In genomic region chr5:115857621-115858349, GRCh38 we compare ENCODE assay signal across 15 cellular contexts. TPM values are rescaled to one million over a fixed set of nuclear protein-coding genes. Genes with fewer than 3 reads are reported as not detected.
DNase-seq lines count a peak whose midpoint lies in the region; ATAC-seq and TF ChIP-seq lines count a peak whose summit lies in the region.
"Had no signal": no experiment of that assay in that cellular context is flagged by ENCODE, and none has a peak within 500 bp of the region (broad histone marks: within the 10 kb centered on the region; RNA-seq: fewer than 3 reads in every experiment).

No MANE protein-coding gene starts in this region.

- intact Hi-C loops in Caco-2 (cut with micrococcal nuclease; ENCODE audit: unreplicated experiment) (no loop called here), IMR-90 (cut with micrococcal nuclease) (no loop called here)
- intact Hi-C loops in activated T-helper 2 cell treated with anti-CD3 and anti-CD28 coated beads, Interferon-gamma antibody, Interleukin-2, Interleukin-4, amounts not matched to agents 10 μg/mL and 5 μg/mL and 100 μg/mL, durations not matched to agents 14 hours and 24 hours and 36 hours (cut with micrococcal nuclease) = no loop called here

- H2BK5ac ChIP-seq in IMR-90 (ENCODE audit: low read depth, low read length, poor library complexity, severe bottlenecking) = no peak overlapping the region

- no peak overlapping the region for H3K56ac ChIP-seq in IMR-90 (ENCODE audit: extremely low read depth, insufficient read depth, low read length)

- no peak overlapping the region for H3K4me3 Mint-ChIP-seq in Caco-2 (ENCODE audit: unreplicated experiment)
- no peak overlapping the region for H3K4me3 Mint-ChIP-seq in mesothelial cell of epicardium
- H3K4me3 Mint-ChIP-seq in activated T-helper 2 cell treated with anti-CD3 and anti-CD28 coated beads, Interferon-gamma antibody, Interleukin-2, Interleukin-4, amounts not matched to agents 10 μg/mL and 5 μg/mL and 100 μg/mL, durations not matched to agents 14 hours and 24 hours and 36 hours (ENCODE audit: low read depth) = no peak overlapping the region

- POLR2A ChIA-PET in Caco-2 (lab: Charles Lee) = no interaction called here
- POLR2A ChIA-PET in IMR-90 (lab: Charles Lee; ENCODE audit: unreplicated experiment) = no interaction called here

- H3K23ac ChIP-seq in IMR-90 (ENCODE audit: low read depth, low read length) = no peak overlapping the region

- H3K36me3 Mint-ChIP-seq in Caco-2 (ENCODE audit: insufficient read depth, unreplicated experiment) (no peaks in the 10 kb centered on the region), mesothelial cell of epicardium (peaks cover 13% of the 10 kb centered on the region)
- peaks cover 23% of the 10 kb centered on the region for H3K36me3 Mint-ChIP-seq in activated T-helper 2 cell treated with anti-CD3 and anti-CD28 coated beads, Interferon-gamma antibody, Interleukin-2, Interleukin-4, amounts not matched to agents 10 μg/mL and 5 μg/mL and 100 μg/mL, durations not matched to agents 14 hours and 24 hours and 36 hours (ENCODE audit: low read depth)

- DNase-seq in Caco-2 (no peak), IMR-90 (peak; percentile 35), brain pericyte (ENCODE audit: low read depth, low spot score) (peak; percentile 84), mesothelial cell of epicardium (ENCODE audit: low spot score in 2 of 2, unreplicated experiment in 2 of 2) (no peak), pons (ENCODE audit: low spot score) (no peak)
- no peak for DNase-seq in activated T-helper 2 cell treated with anti-CD3 and anti-CD28 coated beads, Interferon-gamma antibody, Interleukin-2, Interleukin-4, amounts not matched to agents 10 μg/mL and 5 μg/mL and 100 μg/mL, durations not matched to agents 14 hours and 24 hours and 36 hours (ENCODE audit: low spot score)
- no peak for DNase-seq in stimulated activated naive CD4-positive, alpha-beta T cell treated with Interleukin-2 at 50 U/mL for 16 hours (lab: John Stamatoyannopoulos, UW)
- DNase-seq: activated CD8-positive, alpha-beta memory T cell treated with anti-CD3 and anti-CD28 coated beads for 24 hours; anterior cingulate cortex; CD8-positive, alpha-beta memory T cell; left colon; NCI-H524; pancreas had no signal

- no peak overlapping the region for H3K4me2 ChIP-seq in IMR-90 (ENCODE audit: low read depth, low read length)
- H3K4me2 ChIP-seq: KMS-11 had no signal

- H3K9ac ChIP-seq in IMR-90 (ENCODE audit: low read depth, low read length) = no peak overlapping the region
- H3K9ac ChIP-seq: KMS-11 had no signal

- H2AK9ac ChIP-seq in IMR-90 (replicated peaks; ENCODE audit: low read depth, low read length, poor library complexity) = no peak overlapping the region

- no peak overlapping the region for H2BK120ac ChIP-seq in IMR-90 (ENCODE audit: low read depth, low read length)

- H3K9me3 ChIP-seq in Caco-2 (0 out of 2 replicates have a peak, but pooled peaks cover 7% of the 10 kb centered on the region), IMR-90 (ENCODE audit: control insufficient read depth, insufficient read depth, low read length) (no peaks in the 10 kb centered on the region)
- H3K9me3 ChIP-seq: pancreas had no signal

- CTCF ChIA-PET in Caco-2 (lab: Charles Lee) (no interaction called here), IMR-90 (lab: Yijun Ruan, JAX) (no interaction called here)

- H2AK5ac ChIP-seq in IMR-90 (ENCODE audit: low read depth, low read length) = no peak overlapping the region

- ATAC-seq in IMR-90 (ENCODE audit: low read depth) = peak; percentile 59
- no peak for ATAC-seq in GM18909 (IDR thresholded peaks at IDR 0.05; ENCODE audit: poor library complexity, unreplicated experiment)

- TF ChIP-seq RAD21 in IMR-90 (IDR thresholded peaks at IDR 0.05; ENCODE audit: low read length) = no peak

- H4K5ac ChIP-seq in IMR-90 (ENCODE audit: low read depth, low read length) = no peak overlapping the region

- peaks cover 32 to 56% of the 10 kb centered on the region in 2 experiments for H3K79me1 ChIP-seq in IMR-90 (ENCODE audit: low read depth in 1 of 2, low read length in 2 of 2)

- no peak overlapping the region for H4K91ac ChIP-seq in IMR-90 (ENCODE audit: insufficient read depth, low read depth, low read length)

- H3K27me3 Mint-ChIP-seq in Caco-2 (ENCODE audit: insufficient read depth, unreplicated experiment) = no peaks in the 10 kb centered on the region
- no peaks in the 10 kb centered on the region for H3K27me3 Mint-ChIP-seq in mesothelial cell of epicardium (ENCODE audit: low read depth)
- no peaks in the 10 kb centered on the region for H3K27me3 Mint-ChIP-seq in activated T-helper 2 cell treated with anti-CD3 and anti-CD28 coated beads, Interferon-gamma antibody, Interleukin-2, Interleukin-4, amounts not matched to agents 10 μg/mL and 5 μg/mL and 100 μg/mL, durations not matched to agents 14 hours and 24 hours and 36 hours (ENCODE audit: low read depth)
- H3K27me3 Mint-ChIP-seq: CD8-positive, alpha-beta memory T cell had no signal

- no peak overlapping the region for H3K4me3 ChIP-seq in Caco-2 (ENCODE audit: low read depth, low read length)
- no peak overlapping the region for H3K4me3 ChIP-seq in IMR-90 (ENCODE audit: insufficient read depth, low read depth, low read length)
- H3K4me3 ChIP-seq: pancreas had no signal

- H3K9me3 Mint-ChIP-seq in Caco-2 (ENCODE audit: unreplicated experiment) (peaks cover 22% of the 10 kb centered on the region), mesothelial cell of epicardium (peaks cover 16% of the 10 kb centered on the region)
- H3K9me3 Mint-ChIP-seq in activated T-helper 2 cell treated with anti-CD3 and anti-CD28 coated beads, Interferon-gamma antibody, Interleukin-2, Interleukin-4, amounts not matched to agents 10 μg/mL and 5 μg/mL and 100 μg/mL, durations not matched to agents 14 hours and 24 hours and 36 hours = peaks cover 16% of the 10 kb centered on the region

- no peak for TF ChIP-seq POLR2A in IMR-90 (IDR thresholded peaks at IDR 0.05; ENCODE audit: low read depth, low read length)

- no peaks in the 10 kb centered on the region; the same call in 1 of the 2 replicates for H3K9me1 ChIP-seq in IMR-90 (ENCODE audit: insufficient read depth, low read length)

- no peak overlapping the region for H2AFZ ChIP-seq in IMR-90 (replicated peaks; ENCODE audit: low read length, poor library complexity)

- no peak overlapping the region for H2BK20ac ChIP-seq in IMR-90 (ENCODE audit: low read depth, low read length)

- no peaks in the 10 kb centered on the region for H3K27me3 ChIP-seq in Caco-2 (replicated peaks; ENCODE audit: control insufficient read depth, insufficient read depth, low read length)
- no peaks in the 10 kb centered on the region for H3K27me3 ChIP-seq in IMR-90 (ENCODE audit: control insufficient read depth, insufficient read depth, low read length)
- H3K27me3 ChIP-seq: pancreas had no signal

- BruUV-seq in Caco-2 (replicated peaks; lab: Mats Ljungman, UMichigan) (no TSS peak), IMR-90 (replicated peaks; lab: Mats Ljungman, UMichigan) (no TSS peak)

- no peak overlapping the region for H3K18ac ChIP-seq in IMR-90 (ENCODE audit: low read depth, low read length)

- dilution Hi-C loops in IMR-90 (cut with HindIII; ENCODE audit: low sequenced_read_pairs, unreplicated experiment) = no loop called here

- H3K36me3 ChIP-seq in Caco-2 (ENCODE audit: control insufficient read depth, insufficient read depth, low read length) = no peaks in the 10 kb centered on the region
- no peaks in the 10 kb centered on the region for H3K36me3 ChIP-seq in IMR-90 (ENCODE audit: control insufficient read depth, insufficient read depth, low read length)
- H3K36me3 ChIP-seq: pancreas had no signal

- H3K4me1 ChIP-seq in Caco-2 (peaks cover 33% of the 10 kb centered on the region), IMR-90 (ENCODE audit: control insufficient read depth, insufficient read depth, low read length) (peaks cover 9% of the 10 kb centered on the region)

- no peak overlapping the region for H3K4ac ChIP-seq in IMR-90 (ENCODE audit: low read depth, low read length)

- peaks cover 46% of the 10 kb centered on the region for H4K20me1 ChIP-seq in IMR-90 (ENCODE audit: insufficient read depth, low read length)

- TF ChIP-seq CTCF in Caco-2 (IDR thresholded peaks at IDR 0.05; ENCODE audit: insufficient read depth in 1 of 2, low read depth in 1 of 2, low read length in 1 of 2, severe bottlenecking in 1 of 2, unreplicated experiment in 1 of 2) = no peak
- TF ChIP-seq CTCF in IMR-90 (conservative IDR thresholded peaks at IDR 0.05; ENCODE audit: low read depth, low read length) = no peak
- TF ChIP-seq CTCF in mesothelial cell of epicardium (IDR thresholded peaks at IDR 0.05; ENCODE audit: unreplicated experiment) = no peak

- H3K14ac ChIP-seq in IMR-90 (replicated peaks; ENCODE audit: low read depth, low read length) = no peak overlapping the region

- H2BK15ac ChIP-seq in IMR-90 (ENCODE audit: low read depth, low read length) = no peak overlapping the region

- in situ Hi-C loops in IMR-90 (cut with MboI; ENCODE audit: low sequenced_read_pairs) = no loop called here

- no peak overlapping the region for H3K27ac ChIP-seq in IMR-90 (ENCODE audit: insufficient read depth, low read length)
- H3K27ac ChIP-seq: KMS-11, pancreas had no signal

- H4K8ac ChIP-seq in IMR-90 (ENCODE audit: low read depth in 2 of 2, low read length in 2 of 2) = no peak overlapping the region

- peak overlapping the region; percentile 26 for H3K27ac Mint-ChIP-seq in Caco-2 (ENCODE audit: unreplicated experiment)
- peak overlapping the region; percentile 53 for H3K27ac Mint-ChIP-seq in mesothelial cell of epicardium
- no peak overlapping the region for H3K27ac Mint-ChIP-seq in activated T-helper 2 cell treated with anti-CD3 and anti-CD28 coated beads, Interferon-gamma antibody, Interleukin-2, Interleukin-4, amounts not matched to agents 10 μg/mL and 5 μg/mL and 100 μg/mL, durations not matched to agents 14 hours and 24 hours and 36 hours

- WGBS in IMR-90 (ENCODE audit: extremely low coverage in 2 of 2, insufficient read length in 1 of 2), 2 experiments = no CpG with 5 or more reads among the region's 2 CpGs

- H3K4me1 Mint-ChIP-seq in Caco-2 (ENCODE audit: low read depth, unreplicated experiment) (peaks cover 28% of the 10 kb centered on the region), mesothelial cell of epicardium (peaks cover 16% of the 10 kb centered on the region)
- peaks cover 25% of the 10 kb centered on the region for H3K4me1 Mint-ChIP-seq in activated T-helper 2 cell treated with anti-CD3 and anti-CD28 coated beads, Interferon-gamma antibody, Interleukin-2, Interleukin-4, amounts not matched to agents 10 μg/mL and 5 μg/mL and 100 μg/mL, durations not matched to agents 14 hours and 24 hours and 36 hours (ENCODE audit: low read depth)

RNA-seq across cellular contexts. Expression of gene AP3S1, which starts 16.1 kb away (rescaled TPM):
- total RNA-seq in Caco-2 (2022) = 104 and 106 TPM in 2 replicates
- 21.9 and 93.9 TPM in 2 replicates for total RNA-seq in IMR-90 (2012; rRNA removed)
- polyA plus RNA-seq in IMR-90 (2012; rRNA removed) = 52.8 and 73.1 TPM in 2 replicates
- polyA plus RNA-seq in IMR-90 (2012; cell fraction: cytosol; rRNA removed) = 9.1 and 56.1 TPM in 2 replicates
- 2.9 and 13.2 TPM in 2 replicates for polyA plus RNA-seq in IMR-90 (2012; cell fraction: nucleus; rRNA removed; ENCODE audit: low replicate concordance)
- total RNA-seq in mesothelial cell of epicardium = 52.1 to 56.0 TPM (median 52.3 TPM) in 3 replicates
- total RNA-seq in activated T-helper 2 cell treated with anti-CD3 and anti-CD28 coated beads, Interferon-gamma antibody, Interleukin-2, Interleukin-4, amounts not matched to agents 10 μg/mL and 5 μg/mL and 100 μg/mL, durations not matched to agents 14 hours and 24 hours and 36 hours = 69.0 and 74.8 TPM in 2 replicates

RNA-seq across cellular contexts. Expression of gene ATG12, which starts 16.4 kb away (rescaled TPM):
- total RNA-seq in Caco-2 (2022) = 46.8 and 47.5 TPM in 2 replicates
- 95.7 and 117 TPM in 2 replicates for total RNA-seq in IMR-90 (2012; rRNA removed)
- polyA plus RNA-seq in IMR-90 (2012; rRNA removed) = 55.6 and 68.0 TPM in 2 replicates
- 9.7 and 37.2 TPM in 2 replicates for polyA plus RNA-seq in IMR-90 (2012; cell fraction: cytosol; rRNA removed)
- 11.0 and 50.0 TPM in 2 replicates for polyA plus RNA-seq in IMR-90 (2012; cell fraction: nucleus; rRNA removed; ENCODE audit: low replicate concordance)
- 40.2 to 46.7 TPM (median 43.0 TPM) in 3 replicates for total RNA-seq in mesothelial cell of epicardium
- total RNA-seq in activated T-helper 2 cell treated with anti-CD3 and anti-CD28 coated beads, Interferon-gamma antibody, Interleukin-2, Interleukin-4, amounts not matched to agents 10 μg/mL and 5 μg/mL and 100 μg/mL, durations not matched to agents 14 hours and 24 hours and 36 hours = 33.8 and 34.5 TPM in 2 replicates

RNA-seq across cellular contexts. Expression of gene CDO1, which starts 41.3 kb away (rescaled TPM):
- total RNA-seq in Caco-2 (2022) (not detected in 2 replicates), IMR-90 (2012; rRNA removed) (3.3 and 8.6 TPM in 2 replicates), mesothelial cell of epicardium (9.9 to 13.1 TPM (median 11.8 TPM) in 3 replicates)
- polyA plus RNA-seq in IMR-90 (2012; rRNA removed) = 4.8 and 7.9 TPM in 2 replicates
- polyA plus RNA-seq in IMR-90 (2012; cell fraction: cytosol; rRNA removed) = 6.2 and 15.1 TPM in 2 replicates
- 2.2 and 11.1 TPM in 2 replicates for polyA plus RNA-seq in IMR-90 (2012; cell fraction: nucleus; rRNA removed; ENCODE audit: low replicate concordance)
- total RNA-seq in activated T-helper 2 cell treated with anti-CD3 and anti-CD28 coated beads, Interferon-gamma antibody, Interleukin-2, Interleukin-4, amounts not matched to agents 10 μg/mL and 5 μg/mL and 100 μg/mL, durations not matched to agents 14 hours and 24 hours and 36 hours = 0.18 and 1.2 TPM in 2 replicates
- polyA plus RNA-seq: CD8-positive, alpha-beta memory T cell had no signal

Comparison
In these comparisons a context has a peak if more than half of its experiments do, and no peak if none do; other contexts are left out.
1. DNase-seq: peak in IMR-90 (single experiment) and brain pericyte (single experiment); none in Caco-2 (0 of 2), mesothelial cell of epicardium (0 of 2), activated T-helper 2 cell treated with anti-CD3 and anti-CD28 coated beads, Interferon-gamma antibody, Interleukin-2, Interleukin-4, amounts not matched to agents 10 μg/mL and 5 μg/mL and 100 μg/mL, durations not matched to agents 14 hours and 24 hours and 36 hours (single experiment), stimulated activated naive CD4-positive, alpha-beta T cell treated with Interleukin-2 at 50 U/mL for 16 hours (single experiment) and pons (single experiment).